Comparison of ENCODE assay signal across 21 cellular contexts in the genomic region with DNA sequence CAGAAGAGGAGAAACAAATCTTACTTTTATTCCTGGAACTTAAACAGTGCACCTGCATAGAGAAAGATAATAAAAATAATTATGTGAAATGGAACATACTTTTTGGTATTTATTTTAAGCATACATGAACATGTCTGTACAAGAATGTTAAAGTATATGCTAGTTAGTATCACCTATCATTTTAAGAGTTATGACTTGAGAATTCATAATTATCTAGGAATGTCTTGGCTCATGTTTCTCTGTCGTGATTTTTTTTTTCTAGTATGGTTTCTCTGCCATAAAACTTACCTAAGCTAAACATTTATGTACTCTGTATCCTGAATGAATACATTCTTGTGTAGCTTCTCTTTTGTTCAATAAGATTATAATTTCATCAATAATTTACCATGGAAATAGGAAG. TPM values are rescaled to one million over a fixed set of nuclear protein-coding genes. Genes with fewer than 3 reads are reported as not detected.
"Had no signal": no experiment of that assay in that cellular context is flagged by ENCODE, and none has a peak within 500 bp of the region (broad histone marks: within the 10 kb centered on the region; RNA-seq: fewer than 3 reads in every experiment).

No MANE protein-coding gene starts in this region.

- DNase-seq: effector memory CD4-positive, alpha-beta T cell; foreskin melanocyte; head of caudate nucleus; left colon; left ventricle myocardium superior; mucosa of descending colon; naive thymus-derived CD8-positive, alpha-beta T cell; psoas muscle; retina; stimulated activated CD4-positive, alpha-beta T cell treated with anti-CD3 and anti-CD28 coated beads, Interleukin-12 subunit alpha, Interleukin-12 subunit beta, amount 100 ng/mL, for 4 hours; stimulated activated naive CD4-positive, alpha-beta T cell; trophoblast cell had no signal

- H3K4me3 ChIP-seq: hepatocyte, mucosa of descending colon, psoas muscle had no signal

- H3K27ac ChIP-seq: hepatocyte, neutrophil, psoas muscle had no signal

- H3K4me1 ChIP-seq: psoas muscle had no signal

- H3K4me3 Mint-ChIP-seq: naive thymus-derived CD8-positive, alpha-beta T cell had no signal

- H3K9me3 Mint-ChIP-seq: naive thymus-derived CD8-positive, alpha-beta T cell had no signal

- H3K4me2 ChIP-seq: hepatocyte had no signal

- H3K27me3 ChIP-seq: hepatocyte had no signal

- FAIRE-seq: endometrium, urothelium cell line had no signal

- H3K36me3 Mint-ChIP-seq: naive thymus-derived CD8-positive, alpha-beta T cell had no signal

- H3K9me3 ChIP-seq: mucosa of descending colon, neutrophil, psoas muscle had no signal

- H3K36me3 ChIP-seq: neutrophil had no signal

- H2AFZ ChIP-seq: hepatocyte had no signal

- ATAC-seq: left colon; left ventricle myocardium superior; mucosa of descending colon; naive thymus-derived CD8-positive, alpha-beta T cell; psoas muscle; sciatic nerve had no signal

- H3K27ac Mint-ChIP-seq: naive thymus-derived CD8-positive, alpha-beta T cell had no signal

- H3K4me1 Mint-ChIP-seq: naive thymus-derived CD8-positive, alpha-beta T cell had no signal

RNA-seq across cellular contexts. Expression of a gene that starts 4.2 kb away (rescaled TPM):
- total RNA-seq: left ventricle myocardium superior; lung microvascular endothelial cell; mesenteric fat pad; mucosa of descending colon; naive thymus-derived CD8-positive, alpha-beta T cell; psoas muscle; skeletal muscle tissue had no signal
- polyA plus RNA-seq: naive thymus-derived CD8-positive, alpha-beta T cell; neural cell; psoas muscle had no signal
